14 cellular contexts compared by ENCODE assay signal in the genomic region with DNA sequence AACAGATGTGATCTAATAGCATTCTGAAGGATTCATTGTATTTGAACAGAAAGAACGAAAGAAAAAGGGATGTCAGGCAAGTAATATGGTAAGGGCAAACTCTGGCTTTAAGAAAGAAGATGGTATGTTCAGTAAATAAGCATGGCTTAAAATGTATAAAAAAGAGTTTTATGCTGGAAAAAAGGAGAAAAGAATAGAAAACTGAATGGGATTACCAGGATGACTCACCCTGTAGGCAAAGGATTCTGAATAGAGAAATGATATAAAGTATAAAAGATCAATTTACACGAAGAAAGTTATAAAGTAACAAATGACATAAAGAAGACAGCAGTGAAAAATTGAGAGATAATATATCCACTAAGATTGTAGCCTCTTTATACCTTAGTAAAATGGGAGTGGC. TPM values are rescaled to one million over a fixed set of nuclear protein-coding genes. Genes with fewer than 3 reads are reported as not detected.
DNase-seq lines count a peak whose midpoint lies in the region; ATAC-seq and TF ChIP-seq lines count a peak whose summit lies in the region.
"Had no signal": no experiment of that assay in that cellular context is flagged by ENCODE, and none has a peak within 500 bp of the region (broad histone marks: within the 10 kb centered on the region; RNA-seq: fewer than 3 reads in every experiment).

No MANE protein-coding gene starts in this region.

- no peak for TF ChIP-seq RAD21 in SK-N-SH (IDR thresholded peaks at IDR 0.05; ENCODE audit: low read length)

- H3K36me3 ChIP-seq in SK-N-SH (replicated peaks in 1 of 2; ENCODE audit: control insufficient read depth in 1 of 2, insufficient read depth in 2 of 2, low read length in 1 of 2) = peaks cover 58 to 59% of the 10 kb centered on the region in 2 experiments
- H3K36me3 ChIP-seq in MG63 = peaks cover 20% of the 10 kb centered on the region

- H2AFZ ChIP-seq in SK-N-SH (ENCODE audit: low read depth) = no peak overlapping the region
- H2AFZ ChIP-seq: GM23338 had no signal

- H3K27ac Mint-ChIP-seq in activated naive CD4-positive, alpha-beta T cell treated with anti-CD3 and anti-CD28 coated beads, Interleukin-2, amount 50 U/mL, for 24 hours = peak overlapping the region; percentile 72
- H3K27ac Mint-ChIP-seq in T-cell (peak overlapping the region; percentile 17 to 55), neural crest cell (ENCODE audit: unreplicated experiment) (no peak overlapping the region)
- H3K27ac Mint-ChIP-seq: GM23338 had no signal

- H3K27me3 ChIP-seq in SK-N-SH (ENCODE audit: insufficient read depth) = no peaks in the 10 kb centered on the region
- H3K27me3 ChIP-seq in MG63 = no peaks in the 10 kb centered on the region

- no peaks in the 10 kb centered on the region for H4K20me1 ChIP-seq in SK-N-SH (ENCODE audit: insufficient read depth)

- H3K4me3 ChIP-seq in SK-N-SH (ENCODE audit: low read depth in 2 of 2, low read length in 1 of 2) (no peak overlapping the region), MG63 (no peak overlapping the region)
- H3K4me3 ChIP-seq: GM23338 had no signal

- H3K4me2 ChIP-seq in SK-N-SH = no peak overlapping the region
- H3K4me2 ChIP-seq: GM23338 had no signal

- H3K36me3 Mint-ChIP-seq in activated naive CD4-positive, alpha-beta T cell treated with anti-CD3 and anti-CD28 coated beads, Interleukin-2, amount 50 U/mL, for 24 hours = peaks cover 15% of the 10 kb centered on the region
- H3K36me3 Mint-ChIP-seq in T-cell (peaks cover 34% of the 10 kb centered on the region), neural crest cell (ENCODE audit: low read depth) (peaks cover 16% of the 10 kb centered on the region)

- H3K4me1 Mint-ChIP-seq in activated naive CD4-positive, alpha-beta T cell treated with anti-CD3 and anti-CD28 coated beads, Interleukin-2, amount 50 U/mL, for 24 hours = peaks cover 63% of the 10 kb centered on the region
- peaks cover 42 to 51% (median 47%) of the 10 kb centered on the region in 3 donors for H3K4me1 Mint-ChIP-seq in T-cell
- peaks cover 28% of the 10 kb centered on the region for H3K4me1 Mint-ChIP-seq in neural crest cell

- CTCF ChIA-PET in SK-N-SH (lab: Yijun Ruan, JAX) (interaction anchor here (1.2 kb wide), 1 partner anchor 43 kb away, joined by 3 read pairs; the partner anchor contains the start of gene MAML2), T-cell (lab: Charles Lee) (interaction anchor here in 1 of 2 donors (1.2 kb wide), 1 partner anchor 9 kb away, joined by 4 read pairs; no protein-coding TSS in a partner anchor)

- POLR2A ChIA-PET in SK-N-SH (lab: Yijun Ruan, JAX) = no interaction called here
- POLR2A ChIA-PET in T-cell (lab: Charles Lee) = no interaction called here

- peaks cover 5 to 6% of the 10 kb centered on the region in 2 experiments; a peak in 2 of 4 replicates for H3K4me1 ChIP-seq in SK-N-SH (ENCODE audit: control insufficient read depth in 1 of 2, insufficient read depth in 2 of 2, low read depth in 1 of 2, low read length in 1 of 2)

- DNase-seq in SK-N-SH (no peak), T-cell (no peak), neural crest cell (ENCODE audit: low read depth, low spot score) (no peak), MG63 (no peak)
- DNase-seq in activated naive CD4-positive, alpha-beta T cell treated with Interleukin-2 at 50 U/mL for 16 hours = no peak
- DNase-seq: DMS 273 treated with DMSO at 0.1 percent for 48 hours, H7 had no signal

- H3K9me3 ChIP-seq in SK-N-SH (no peaks in the 10 kb centered on the region), MG63 (no peaks in the 10 kb centered on the region)

- no peaks in the 10 kb centered on the region for H3K27me3 Mint-ChIP-seq in activated naive CD4-positive, alpha-beta T cell treated with anti-CD3 and anti-CD28 coated beads, Interleukin-2, amount 50 U/mL, for 24 hours
- H3K27me3 Mint-ChIP-seq in T-cell (no peaks in the 10 kb centered on the region), neural crest cell (ENCODE audit: low read depth) (no peaks in the 10 kb centered on the region)

- H3K27ac ChIP-seq in SK-N-SH (ENCODE audit: low read depth in 2 of 2, low read length in 1 of 2) = no peak overlapping the region
- H3K27ac ChIP-seq: 22Rv1, HL-60 had no signal

- 83% methylated on average over 2 of the region's 2 CpGs for WGBS in SK-N-SH (ENCODE audit: low lambda C conversion rate)

- H3K9me2 ChIP-seq in SK-N-SH = no peaks in the 10 kb centered on the region

- no peak overlapping the region for H3K4me3 Mint-ChIP-seq in activated naive CD4-positive, alpha-beta T cell treated with anti-CD3 and anti-CD28 coated beads, Interleukin-2, amount 50 U/mL, for 24 hours
- H3K4me3 Mint-ChIP-seq in T-cell = no peak overlapping the region
- peak overlapping the region; percentile 17 for H3K4me3 Mint-ChIP-seq in neural crest cell
- H3K4me3 Mint-ChIP-seq: CD14-positive monocyte, GM23338 had no signal

- H3F3A ChIP-seq in SK-N-SH (replicated peaks; ENCODE audit: insufficient read depth) = peaks cover 4% of the 10 kb centered on the region

- ATAC-seq in SK-N-SH treated with all-trans-retinoic acid at 6 μM for 48 hours = no peak
- no peak for ATAC-seq in T-cell (replicated peaks in 1 of 4)
- ATAC-seq in GM18519 (IDR thresholded peaks at IDR 0.05; ENCODE audit: low FRiP score, unreplicated experiment) = no peak
- ATAC-seq: GM23338 had no signal

- H3K9ac ChIP-seq in SK-N-SH = no peak overlapping the region

- peaks cover 62% of the 10 kb centered on the region for H3K79me2 ChIP-seq in SK-N-SH (ENCODE audit: insufficient read depth)

- TF ChIP-seq EP300 in SK-N-SH (IDR thresholded peaks at IDR 0.05; ENCODE audit: borderline replicate concordance in 1 of 2, low read depth in 1 of 2, low read length in 1 of 2) = no peak

- TF ChIP-seq CTCF in SK-N-SH (IDR thresholded peaks at IDR 0.05) (no peak), neural crest cell (conservative IDR thresholded peaks at IDR 0.05) (no peak)

- H3K9me3 Mint-ChIP-seq in activated naive CD4-positive, alpha-beta T cell treated with anti-CD3 and anti-CD28 coated beads, Interleukin-2, amount 50 U/mL, for 24 hours = no peaks in the 10 kb centered on the region
- no peaks in the 10 kb centered on the region for H3K9me3 Mint-ChIP-seq in T-cell
- H3K9me3 Mint-ChIP-seq in neural crest cell = no peaks in the 10 kb centered on the region
- H3K9me3 Mint-ChIP-seq: CD14-positive monocyte had no signal

TF ChIP-seq in SK-N-SH, 30 proteins besides CTCF, POLR2A, EP300 and RAD21:
- TF ChIP-seq FOSL2 (IDR thresholded peaks at IDR 0.05; ENCODE audit: borderline replicate concordance, low read depth) (0 out of 2 replicates have a peak, but pooled peaks have one; percentile 4), CHD2 (IDR thresholded peaks at IDR 0.05; ENCODE audit: low read length, partially characterized antibody) (no peak), SIN3A (IDR thresholded peaks at IDR 0.05; ENCODE audit: borderline replicate concordance, low read depth, low read length) (no peak), RFX5 (IDR thresholded peaks at IDR 0.05; ENCODE audit: low read length) (no peak)

TF ChIP-seq in SK-N-SH treated with all-trans-retinoic acid at 6 μM for 48 hours, 23 proteins besides CTCF, POLR2A, EP300 and RAD21 (continues in another document):
- TF ChIP-seq BACH2 (CRISPR knock-in tag; IDR thresholded peaks at IDR 0.05; ENCODE audit: borderline replicate concordance) (no peak), ESRRG (CRISPR knock-in tag; IDR thresholded peaks at IDR 0.05) (no peak), ZNF8 (CRISPR knock-in tag; IDR thresholded peaks at IDR 0.05) (no peak), OSR1 (CRISPR knock-in tag; IDR thresholded peaks at IDR 0.05) (no peak), CSRNP3 (CRISPR knock-in tag; IDR thresholded peaks at IDR 0.05) (no peak), ZNF565 (CRISPR knock-in tag; conservative IDR thresholded peaks at IDR 0.05; ENCODE audit: low read depth) (no peak), TOX (CRISPR knock-in tag; IDR thresholded peaks at IDR 0.05; ENCODE audit: borderline replicate concordance) (no peak), ZFP3 (CRISPR knock-in tag; IDR thresholded peaks at IDR 0.05) (no peak)

RNA-seq across cellular contexts. Expression of gene CCDC82, which starts 4.5 kb away (rescaled TPM):
- polyA plus RNA-seq in SK-N-SH (2012; rRNA removed) = 8.7 and 12.8 TPM in 2 replicates
- polyA plus RNA-seq in SK-N-SH (2012; cell fraction: cytosol; rRNA removed) = 10.2 and 14.8 TPM in 2 replicates
- 10.8 and 29.1 TPM in 2 replicates for polyA plus RNA-seq in SK-N-SH (2012; cell fraction: nucleus; rRNA removed)
- total RNA-seq in T-cell (10 to 100 TPM; 28.9 to 37.1 (median 33.5) TPM), neural crest cell (29.5 and 34.7 TPM in 2 replicates)
- 3.4 and 9.9 TPM in 2 replicates for total RNA-seq in MG63 (2014; rRNA removed; shearing (Covaris generic); ENCODE audit: low replicate concordance)

RNA-seq across cellular contexts. Expression of gene JRKL, which starts 4.6 kb away (rescaled TPM):
- polyA plus RNA-seq in SK-N-SH (2012; rRNA removed) = 3.8 and 5.3 TPM in 2 replicates
- polyA plus RNA-seq in SK-N-SH (2012; cell fraction: cytosol; rRNA removed) = 7.5 and 9.1 TPM in 2 replicates
- polyA plus RNA-seq in SK-N-SH (2012; cell fraction: nucleus; rRNA removed) = 0.83 and 3.0 TPM in 2 replicates
- total RNA-seq in T-cell (10 to 100 TPM in 3 of 5 donors, 1 to 10 TPM in 2; 4.8 to 15.6 (median 12.3) TPM), neural crest cell (8.2 and 8.9 TPM in 2 replicates)
- 1.5 and 1.8 TPM in 2 replicates for total RNA-seq in MG63 (2014; rRNA removed; shearing (Covaris generic); ENCODE audit: low replicate concordance)

RNA-seq across cellular contexts. Expression of gene MAML2, which starts 42.2 kb away (rescaled TPM):
- 20.1 and 24.5 TPM in 2 replicates for polyA plus RNA-seq in SK-N-SH (2012; rRNA removed)
- 16.5 and 20.7 TPM in 2 replicates for polyA plus RNA-seq in SK-N-SH (2012; cell fraction: cytosol; rRNA removed)
- polyA plus RNA-seq in SK-N-SH (2012; cell fraction: nucleus; rRNA removed) = 8.9 and 22.7 TPM in 2 replicates
- total RNA-seq in T-cell (10 to 100 TPM; 30.4 to 66.7 (median 35.1) TPM), neural crest cell (18.7 and 20.5 TPM in 2 replicates)
- 0.82 and 1.7 TPM in 2 replicates for total RNA-seq in MG63 (2014; rRNA removed; shearing (Covaris generic); ENCODE audit: low replicate concordance)
